Comparison of ENCODE assay signal across 33 cellular contexts in genomic region chr3:31576521-31576920, GRCh38.
"Had no signal": no experiment of that assay in that cellular context is flagged by ENCODE, and none has a peak within 500 bp of the region (broad histone marks: within the 10 kb centered on the region; RNA-seq: fewer than 3 reads in every experiment).

No MANE protein-coding gene starts in this region.

- DNase-seq: activated CD4-positive, alpha-beta memory T cell treated with anti-CD3 and anti-CD28 coated beads for 36 hours; activated CD4-positive, alpha-beta T cell treated with anti-CD3 and anti-CD28 coated beads for 36 hours; activated CD4-positive, alpha-beta T cell treated with anti-CD3 and anti-CD28 coated beads, Interleukin-2, amount 10 ng/mL, durations not matched to agents 24 days and 14 days; activated CD4-positive, CD25-positive, alpha-beta regulatory T cell; activated CD4-positive, CD25-positive, alpha-beta regulatory T cell treated with anti-CD3 and anti-CD28 coated beads, Interleukin-2, amount 50 U/mL, for 72 hours; activated CD8-positive, alpha-beta memory T cell treated with anti-CD3 and anti-CD28 coated beads, Interleukin-2, amount 10 ng/mL, durations not matched to agents 7 days and 5 days; activated CD8-positive, alpha-beta memory T cell treated with anti-CD3 and anti-CD28 coated beads, Interleukin-2, amount 50 U/mL, for 4 hours; activated CD8-positive, alpha-beta T cell treated with anti-CD3 and anti-CD28 coated beads, Interleukin-2, amount 10 ng/mL, durations not matched to agents 7 days and 5 days; activated gamma-delta T cell; activated naive CD4-positive, alpha-beta T cell; activated naive CD4-positive, alpha-beta T cell treated with anti-CD3 and anti-CD28 coated beads, Interleukin-2, amount 50 U/mL, for 16 hours; activated naive CD8-positive, alpha-beta T cell treated with anti-CD3 and anti-CD28 coated beads for 36 hours; activated naive CD8-positive, alpha-beta T cell treated with anti-CD3 and anti-CD28 coated beads, Interleukin-2, amount 50 U/mL, for 24 hours; activated T-cell treated with anti-CD3 and anti-CD28 coated beads, Interleukin-2, amount 50 U/mL, for 1 hour; activated T-cell treated with anti-CD3 and anti-CD28 coated beads, Interleukin-2, amount 50 U/mL, for 48 hours; adrenal gland; amygdala; aorta; body of pancreas; caudate nucleus; cortex of kidney; dermis blood vessel endothelial cell; effector CD4-positive, alpha-beta T cell; effector memory CD8-positive, alpha-beta T cell; erythroblast; foreskin keratinocyte; gastrocnemius medialis; glutamatergic neuron; heart left ventricle; T-helper 2 cell had no signal

- ATAC-seq: activated CD4-positive, alpha-beta T cell treated with anti-CD3 and anti-CD28 coated beads for 36 hours; activated CD8-positive, alpha-beta memory T cell treated with anti-CD3 and anti-CD28 coated beads, Interleukin-2, amount 10 ng/mL, durations not matched to agents 7 days and 5 days; activated CD8-positive, alpha-beta T cell treated with anti-CD3 and anti-CD28 coated beads, Interleukin-2, amount 10 ng/mL, durations not matched to agents 7 days and 5 days; activated naive CD8-positive, alpha-beta T cell treated with anti-CD3 and anti-CD28 coated beads, Interleukin-2, amount 50 U/mL, for 24 hours; body of pancreas; effector memory CD8-positive, alpha-beta T cell; foreskin keratinocyte; gastrocnemius medialis; heart left ventricle had no signal

- H3K27ac ChIP-seq: adrenal gland, body of pancreas, esophagus muscularis mucosa, foreskin keratinocyte, gastrocnemius medialis, heart left ventricle had no signal

- H3K36me3 ChIP-seq: gastrocnemius medialis had no signal

- H3K27me3 Mint-ChIP-seq: activated CD4-positive, alpha-beta memory T cell treated with anti-CD3 and anti-CD28 coated beads for 36 hours; activated CD4-positive, alpha-beta T cell treated with anti-CD3 and anti-CD28 coated beads for 36 hours; activated CD4-positive, alpha-beta T cell treated with anti-CD3 and anti-CD28 coated beads, Interleukin-2, amount 10 ng/mL, durations not matched to agents 24 days and 14 days; activated CD8-positive, alpha-beta memory T cell treated with anti-CD3 and anti-CD28 coated beads, Interleukin-2, amount 10 ng/mL, durations not matched to agents 7 days and 5 days; activated naive CD8-positive, alpha-beta T cell treated with anti-CD3 and anti-CD28 coated beads for 36 hours; activated naive CD8-positive, alpha-beta T cell treated with anti-CD3 and anti-CD28 coated beads, Interleukin-2, amount 50 U/mL, for 24 hours; effector memory CD8-positive, alpha-beta T cell had no signal

- H3K4me3 ChIP-seq: adrenal gland, body of pancreas, esophagus muscularis mucosa, gastrocnemius medialis, heart left ventricle had no signal

- H3K27ac Mint-ChIP-seq: activated CD4-positive, alpha-beta memory T cell treated with anti-CD3 and anti-CD28 coated beads for 36 hours; activated CD4-positive, alpha-beta T cell treated with anti-CD3 and anti-CD28 coated beads for 36 hours; activated CD4-positive, alpha-beta T cell treated with anti-CD3 and anti-CD28 coated beads, Interleukin-2, amount 10 ng/mL, durations not matched to agents 24 days and 14 days; activated CD8-positive, alpha-beta memory T cell treated with anti-CD3 and anti-CD28 coated beads, Interleukin-2, amount 10 ng/mL, durations not matched to agents 7 days and 5 days; activated CD8-positive, alpha-beta T cell treated with anti-CD3 and anti-CD28 coated beads, Interleukin-2, amount 10 ng/mL, durations not matched to agents 7 days and 5 days; activated naive CD8-positive, alpha-beta T cell treated with anti-CD3 and anti-CD28 coated beads for 36 hours; activated naive CD8-positive, alpha-beta T cell treated with anti-CD3 and anti-CD28 coated beads, Interleukin-2, amount 50 U/mL, for 24 hours; activated T-helper 1 cell treated with anti-CD3 and anti-CD28 coated beads, Interleukin-12 subunit alpha, Interleukin-12 subunit beta, Interleukin-2, Interleukin-4 antibody, amounts not matched to agents 30 ng/mL and 10 ng/mL and 1 ng/mL, durations not matched to agents 14 hours and 24 hours and 36 hours had no signal

- FAIRE-seq: colon had no signal

- H3K4me3 Mint-ChIP-seq: activated CD4-positive, alpha-beta memory T cell treated with anti-CD3 and anti-CD28 coated beads for 36 hours; activated CD4-positive, alpha-beta T cell treated with anti-CD3 and anti-CD28 coated beads for 36 hours; activated CD4-positive, alpha-beta T cell treated with anti-CD3 and anti-CD28 coated beads, Interleukin-2, amount 10 ng/mL, durations not matched to agents 24 days and 14 days; activated CD8-positive, alpha-beta memory T cell treated with anti-CD3 and anti-CD28 coated beads, Interleukin-2, amount 10 ng/mL, durations not matched to agents 7 days and 5 days; activated CD8-positive, alpha-beta T cell treated with anti-CD3 and anti-CD28 coated beads, Interleukin-2, amount 10 ng/mL, durations not matched to agents 7 days and 5 days; activated naive CD8-positive, alpha-beta T cell treated with anti-CD3 and anti-CD28 coated beads for 36 hours; activated naive CD8-positive, alpha-beta T cell treated with anti-CD3 and anti-CD28 coated beads, Interleukin-2, amount 50 U/mL, for 24 hours; activated T-helper 1 cell treated with anti-CD3 and anti-CD28 coated beads, Interleukin-12 subunit alpha, Interleukin-12 subunit beta, Interleukin-2, Interleukin-4 antibody, amounts not matched to agents 30 ng/mL and 10 ng/mL and 1 ng/mL, durations not matched to agents 14 hours and 24 hours and 36 hours had no signal

- H3K9me3 ChIP-seq: adrenal gland, body of pancreas, esophagus muscularis mucosa, gastrocnemius medialis, heart left ventricle had no signal

- H3K9me3 Mint-ChIP-seq: activated CD4-positive, alpha-beta memory T cell treated with anti-CD3 and anti-CD28 coated beads for 36 hours; activated CD4-positive, alpha-beta T cell treated with anti-CD3 and anti-CD28 coated beads, Interleukin-2, amount 10 ng/mL, durations not matched to agents 24 days and 14 days; activated naive CD8-positive, alpha-beta T cell treated with anti-CD3 and anti-CD28 coated beads for 36 hours; activated naive CD8-positive, alpha-beta T cell treated with anti-CD3 and anti-CD28 coated beads, Interleukin-2, amount 50 U/mL, for 24 hours; activated T-helper 1 cell treated with anti-CD3 and anti-CD28 coated beads, Interleukin-12 subunit alpha, Interleukin-12 subunit beta, Interleukin-2, Interleukin-4 antibody, amounts not matched to agents 30 ng/mL and 10 ng/mL and 1 ng/mL, durations not matched to agents 14 hours and 24 hours and 36 hours; effector memory CD8-positive, alpha-beta T cell had no signal

- H3K27me3 ChIP-seq: adrenal gland, body of pancreas, esophagus muscularis mucosa, foreskin keratinocyte, gastrocnemius medialis, heart left ventricle had no signal

- H3K4me1 ChIP-seq: foreskin keratinocyte had no signal
